8 cellular contexts compared by ENCODE assay signal in the genomic region with DNA sequence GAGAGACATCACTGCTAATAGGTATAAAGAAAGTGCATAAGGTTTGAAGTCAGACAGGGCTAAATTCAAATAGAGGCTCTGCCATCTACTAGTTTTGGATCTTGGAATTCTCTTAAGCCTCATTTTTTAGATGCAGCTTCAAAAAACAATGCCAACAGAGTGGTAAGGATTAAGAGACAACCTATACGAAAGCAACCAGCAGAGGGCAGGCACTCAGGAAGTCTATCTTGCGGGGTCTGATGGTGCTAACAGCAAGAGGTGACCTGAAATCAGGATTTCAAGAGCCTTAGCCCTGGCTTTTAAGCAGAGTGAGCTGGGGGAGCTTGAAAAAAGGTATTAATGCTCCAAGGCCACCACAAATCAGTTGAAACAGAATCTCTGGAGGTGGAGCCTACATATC. TPM values are rescaled to one million over a fixed set of nuclear protein-coding genes. Genes with fewer than 3 reads are reported as not detected.
A peak's percentile ranks its signal among the peaks of the same experiment; 100 is the strongest.
DNase-seq lines count a peak whose midpoint lies in the region; ATAC-seq and FAIRE-seq lines count a peak whose summit lies in the region.

No MANE protein-coding gene starts in this region.

- no peak for FAIRE-seq in small intestine (lab: Jason Lieb, UNC)

- no peak overlapping the region for H3K4me3 ChIP-seq in Jurkat, Clone E6-1 (ENCODE audit: low read length)
- no peak overlapping the region for H3K4me3 ChIP-seq in small intestine (ENCODE audit: low read depth in 1 of 2, low read length in 2 of 2)

- H3K27ac ChIP-seq in small intestine (ENCODE audit: low read depth in 1 of 2, low read length in 1 of 2) = no peak overlapping the region

- H3K36me3 ChIP-seq in small intestine (ENCODE audit: control insufficient read depth in 2 of 2, insufficient read depth in 2 of 2, low read length in 2 of 2) = peaks cover 0 to 5% of the 10 kb centered on the region in 2 donors

- WGBS in small intestine, 3 donors = 5 to 13% (median 10%) methylated on average over 2 of the region's 2 CpGs

- DNase-seq in DMS153 (lab: John Stamatoyannopoulos, UW) (peak; percentile 38), SKM-1 (lab: John Stamatoyannopoulos, UW; ENCODE audit: unreplicated experiment) (peak; percentile 41), amniotic stem cell (lab: John Stamatoyannopoulos, UW) (peak; percentile 10), hepatic stellate cell (ENCODE audit: low spot score) (peak; percentile 57), small intestine (peak; percentile 79)
- peak; percentile 62 for DNase-seq in Jurkat, Clone E6-1 (ENCODE audit: low read depth, low spot score)

- no peaks in the 10 kb centered on the region for H3K9me3 ChIP-seq in small intestine (ENCODE audit: control insufficient read depth, low read depth)

- ATAC-seq in HG02678 (IDR thresholded peaks at IDR 0.05; ENCODE audit: unreplicated experiment) = no peak
- no peak for ATAC-seq in HG02870 (IDR thresholded peaks at IDR 0.05; ENCODE audit: unreplicated experiment)

- H3K27me3 ChIP-seq in small intestine (ENCODE audit: control insufficient read depth in 2 of 2, insufficient read depth in 2 of 2, low read length in 2 of 2) = no peaks in the 10 kb centered on the region

- no peaks in the 10 kb centered on the region for H3K4me1 ChIP-seq in small intestine (ENCODE audit: control insufficient read depth in 2 of 2, insufficient read depth in 1 of 2, low read depth in 1 of 2, low read length in 1 of 2)

RNA-seq across cellular contexts. Expression of a gene that starts 40.7 kb away (rescaled TPM):
- not detected for polyA plus RNA-seq in Jurkat, Clone E6-1 (2012; ENCODE audit: insufficient read depth, insufficient read length)
- not detected for polyA plus RNA-seq in small intestine

Comparison
In these comparisons a context has a peak if more than half of its experiments do, and no peak if none do; other contexts are left out.
1. DNase-seq: peak in every context shown above with its lines; median percentile 79 in small intestine; 62 in Jurkat, Clone E6-1; 57 in hepatic stellate cell; 41 in SKM-1; 38 in DMS153; 10 in amniotic stem cell.